Comparison of ENCODE assay signal across 6 cellular contexts in the genomic region with DNA sequence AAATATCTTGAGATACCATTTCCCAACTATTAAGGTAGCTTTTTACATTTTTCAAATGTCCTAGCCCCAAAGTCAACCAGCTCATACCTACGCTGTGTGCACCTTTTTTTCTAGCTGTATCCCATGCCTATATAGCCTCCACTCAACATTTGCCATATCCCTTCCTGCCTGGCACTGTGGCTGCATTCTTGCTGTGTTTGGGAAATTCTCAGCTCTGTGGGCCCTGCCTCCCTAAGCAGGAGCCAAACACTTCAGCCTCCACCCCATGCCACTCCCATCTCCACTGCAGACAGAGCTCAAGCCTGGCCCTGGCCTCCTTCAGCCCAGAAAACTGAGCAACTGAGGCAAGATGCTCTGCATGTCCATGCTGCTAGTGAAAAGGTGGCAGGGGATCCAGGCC.
"Had no signal": no experiment of that assay in that cellular context is flagged by ENCODE, and none has a peak within 500 bp of the region (broad histone marks: within the 10 kb centered on the region; RNA-seq: fewer than 3 reads in every experiment).

No MANE protein-coding gene starts in this region.

- DNase-seq: H9, HCEC 1CT, KBM-7 had no signal

- H3K27ac ChIP-seq: HL-60 had no signal

- H2AFZ ChIP-seq: GM23338 had no signal

- ATAC-seq: GM23338, HepG2 had no signal

- H3K4me3 ChIP-seq: GM23338 had no signal

- H3K4me2 ChIP-seq: GM23338 had no signal
